Comparison of ENCODE assay signal across 8 cellular contexts in genomic region chr17:29124135-29124930, GRCh38. TPM values are rescaled to one million over a fixed set of nuclear protein-coding genes. Genes with fewer than 3 reads are reported as not detected.
DNase-seq lines count a peak whose midpoint lies in the region; ATAC-seq and TF ChIP-seq lines count a peak whose summit lies in the region.

No MANE protein-coding gene starts in this region.

- no peak for ATAC-seq in HG03354 (IDR thresholded peaks at IDR 0.05; ENCODE audit: poor library complexity, severe bottlenecking, unreplicated experiment)

- peaks cover 14% of the 10 kb centered on the region for H3K36me3 Mint-ChIP-seq in activated T-helper 1 cell treated with anti-CD3 and anti-CD28 coated beads, Interleukin-12 subunit alpha, Interleukin-12 subunit beta, Interleukin-2, Interleukin-4 antibody, amounts not matched to agents 30 ng/mL and 10 ng/mL and 1 ng/mL, durations not matched to agents 14 hours and 24 hours and 36 hours (ENCODE audit: low read depth)
- H3K36me3 Mint-ChIP-seq in glutamatergic neuron (ENCODE audit: unreplicated experiment) (no peaks in the 10 kb centered on the region), progenitor cell of endocrine pancreas (ENCODE audit: insufficient read depth) (peaks cover 2% of the 10 kb centered on the region)

- TF ChIP-seq CTCF in glutamatergic neuron (IDR thresholded peaks at IDR 0.05; ENCODE audit: partially characterized antibody, unreplicated experiment) (peak; percentile 33), progenitor cell of endocrine pancreas (IDR thresholded peaks at IDR 0.05; ENCODE audit: unreplicated experiment) (peak; percentile 63)

- intact Hi-C loops in activated T-helper 1 cell treated with anti-CD3 and anti-CD28 coated beads, Interleukin-12 subunit alpha, Interleukin-12 subunit beta, Interleukin-2, Interleukin-4 antibody, amounts not matched to agents 30 ng/mL and 10 ng/mL and 1 ng/mL, durations not matched to agents 14 hours and 24 hours and 36 hours (cut with micrococcal nuclease), result loop anchor here (1.0 kb wide), 4 partner anchors 14 to 167 kb away; partner anchors contain the start of gene MYO18A

- H3K4me1 Mint-ChIP-seq in activated T-helper 1 cell treated with anti-CD3 and anti-CD28 coated beads, Interleukin-12 subunit alpha, Interleukin-12 subunit beta, Interleukin-2, Interleukin-4 antibody, amounts not matched to agents 30 ng/mL and 10 ng/mL and 1 ng/mL, durations not matched to agents 14 hours and 24 hours and 36 hours (ENCODE audit: low read depth), result no peaks in the 10 kb centered on the region
- H3K4me1 Mint-ChIP-seq in glutamatergic neuron (ENCODE audit: low read depth, unreplicated experiment), result peaks cover 37% of the 10 kb centered on the region
- H3K4me1 Mint-ChIP-seq in progenitor cell of endocrine pancreas (ENCODE audit: low read depth), result peaks cover 2% of the 10 kb centered on the region

- no peaks in the 10 kb centered on the region for H3K27me3 Mint-ChIP-seq in activated T-helper 1 cell treated with anti-CD3 and anti-CD28 coated beads, Interleukin-12 subunit alpha, Interleukin-12 subunit beta, Interleukin-2, Interleukin-4 antibody, amounts not matched to agents 30 ng/mL and 10 ng/mL and 1 ng/mL, durations not matched to agents 14 hours and 24 hours and 36 hours (ENCODE audit: insufficient read depth)
- H3K27me3 Mint-ChIP-seq in glutamatergic neuron (ENCODE audit: unreplicated experiment), result peaks cover 9% of the 10 kb centered on the region
- H3K27me3 Mint-ChIP-seq in progenitor cell of endocrine pancreas, result no peaks in the 10 kb centered on the region

- no peaks in the 10 kb centered on the region for H3K9me3 Mint-ChIP-seq in activated T-helper 1 cell treated with anti-CD3 and anti-CD28 coated beads, Interleukin-12 subunit alpha, Interleukin-12 subunit beta, Interleukin-2, Interleukin-4 antibody, amounts not matched to agents 30 ng/mL and 10 ng/mL and 1 ng/mL, durations not matched to agents 14 hours and 24 hours and 36 hours
- H3K9me3 Mint-ChIP-seq in glutamatergic neuron (ENCODE audit: unreplicated experiment), result peaks cover 14% of the 10 kb centered on the region
- no peaks in the 10 kb centered on the region for H3K9me3 Mint-ChIP-seq in progenitor cell of endocrine pancreas (ENCODE audit: low read depth)

- H3K27ac Mint-ChIP-seq in activated T-helper 1 cell treated with anti-CD3 and anti-CD28 coated beads, Interleukin-12 subunit alpha, Interleukin-12 subunit beta, Interleukin-2, Interleukin-4 antibody, amounts not matched to agents 30 ng/mL and 10 ng/mL and 1 ng/mL, durations not matched to agents 14 hours and 24 hours and 36 hours, result no peak overlapping the region
- H3K27ac Mint-ChIP-seq in glutamatergic neuron (ENCODE audit: unreplicated experiment) (peak overlapping the region; percentile 17), progenitor cell of endocrine pancreas (no peak overlapping the region)

- DNase-seq in SHP77 (lab: John Stamatoyannopoulos, UW) (peak; percentile 60 to 68), SHP77 treated with DMSO at 0.1 percent for 48 hours (lab: John Stamatoyannopoulos, UW) (no peak), HK-2 (ENCODE audit: unreplicated experiment) (peak; percentile 39), NCI-H526 (lab: John Stamatoyannopoulos, UW) (peak; percentile 65 to 91), glutamatergic neuron (peak; percentile 31), progenitor cell of endocrine pancreas (ENCODE audit: low spot score, unreplicated experiment) (no peak)
- DNase-seq in activated T-helper 1 cell treated with anti-CD3 and anti-CD28 coated beads, Interleukin-12 subunit alpha, Interleukin-12 subunit beta, Interleukin-2, Interleukin-4 antibody, amounts not matched to agents 30 ng/mL and 10 ng/mL and 1 ng/mL, durations not matched to agents 14 hours and 24 hours and 36 hours (ENCODE audit: low spot score), result peak; percentile 34

- no peak overlapping the region for H3K4me3 Mint-ChIP-seq in activated T-helper 1 cell treated with anti-CD3 and anti-CD28 coated beads, Interleukin-12 subunit alpha, Interleukin-12 subunit beta, Interleukin-2, Interleukin-4 antibody, amounts not matched to agents 30 ng/mL and 10 ng/mL and 1 ng/mL, durations not matched to agents 14 hours and 24 hours and 36 hours
- no peak overlapping the region for H3K4me3 Mint-ChIP-seq in glutamatergic neuron (ENCODE audit: unreplicated experiment)
- H3K4me3 Mint-ChIP-seq in progenitor cell of endocrine pancreas (ENCODE audit: low read depth), result no peak overlapping the region

RNA-seq across cellular contexts. Expression of gene MYO18A, which starts 55.9 kb away (rescaled TPM):
- 38.2 and 40.5 TPM in 2 replicates for total RNA-seq in activated T-helper 1 cell treated with anti-CD3 and anti-CD28 coated beads, Interleukin-12 subunit alpha, Interleukin-12 subunit beta, Interleukin-2, Interleukin-4 antibody, amounts not matched to agents 30 ng/mL and 10 ng/mL and 1 ng/mL, durations not matched to agents 14 hours and 24 hours and 36 hours
- total RNA-seq in glutamatergic neuron (ENCODE audit: unreplicated experiment) (465 TPM), progenitor cell of endocrine pancreas (75.7 and 77.1 TPM in 2 replicates)

Comparison
In these comparisons a context has a peak if more than half of its experiments do, and no peak if none do; other contexts are left out.
1. DNase-seq: peak in SHP77 (2 of 2), HK-2 (single experiment), NCI-H526 (2 of 2), activated T-helper 1 cell treated with anti-CD3 and anti-CD28 coated beads, Interleukin-12 subunit alpha, Interleukin-12 subunit beta, Interleukin-2, Interleukin-4 antibody, amounts not matched to agents 30 ng/mL and 10 ng/mL and 1 ng/mL, durations not matched to agents 14 hours and 24 hours and 36 hours (single experiment) and glutamatergic neuron (single experiment); none in SHP77 treated with DMSO at 0.1 percent for 48 hours (single experiment) and progenitor cell of endocrine pancreas (single experiment).